ENCODE assay signal across 14 cellular contexts in genomic region chr20:35510946-35511735, GRCh38. TPM values are rescaled to one million over a fixed set of nuclear protein-coding genes. Genes with fewer than 3 reads are reported as not detected.
DNase-seq lines count a peak whose midpoint lies in the region; ATAC-seq and TF ChIP-seq lines count a peak whose summit lies in the region.
"Had no signal": no experiment of that assay in that cellular context is flagged by ENCODE, and none has a peak within 500 bp of the region (broad histone marks: within the 10 kb centered on the region; RNA-seq: fewer than 3 reads in every experiment).

No MANE protein-coding gene starts in this region.

- no peaks in the 10 kb centered on the region for H3K9me3 Mint-ChIP-seq in Caco-2 (ENCODE audit: unreplicated experiment)
- no peaks in the 10 kb centered on the region for H3K9me3 Mint-ChIP-seq in stimulated activated memory B cell treated with anti-CD40 and anti-IgM and Interleukin-4, amounts not matched to agents 10 μg/mL and 1 μg/mL and 100 μg/mL, for 72 hours

- CTCF ChIA-PET in Caco-2 (lab: Charles Lee), result interaction anchor here (0.5 to 1.4 kb wide), 12 partner anchors 29 to 443 kb away, joined by 3 to 5 read pairs (median 3); partner anchors contain the start of genes ERGIC3, SCAND1 and SPAG4

- DNase-seq in Caco-2 (no peak), SK-N-MC (ENCODE audit: low read depth, low spot score) (peak; percentile 34), fibroblast of peridontal ligament (ENCODE audit: extremely low read depth) (peak; percentile 37), SIG-M5 (lab: John Stamatoyannopoulos, UW) (no peak), GM19240 (ENCODE audit: insufficient read length, low spot score) (no peak), left ventricle myocardium inferior (no peak)
- DNase-seq: NCI-H1694, NCI-H2107 had no signal

- POLR2A ChIA-PET in Caco-2 (lab: Charles Lee), result interaction anchor here (0.6 kb wide), 1 partner anchor 22 kb away, joined by 3 read pairs; no protein-coding TSS in a partner anchor

- H3K36me3 ChIP-seq in Caco-2 (ENCODE audit: control insufficient read depth, insufficient read depth, low read length) (peaks cover 17% of the 10 kb centered on the region), SK-N-MC (ENCODE audit: insufficient read depth, low read length) (peaks cover 45% of the 10 kb centered on the region; the same call in 1 of the 2 replicates), left ventricle myocardium inferior (peaks cover 42% of the 10 kb centered on the region)

- TF ChIP-seq CTCF in Caco-2 (IDR thresholded peaks at IDR 0.05; ENCODE audit: insufficient read depth in 1 of 2, low read depth in 1 of 2, low read length in 1 of 2, severe bottlenecking in 1 of 2, unreplicated experiment in 1 of 2), result no peak
- TF ChIP-seq CTCF in left ventricle myocardium inferior (IDR thresholded peaks at IDR 0.05; ENCODE audit: borderline replicate concordance), result no peak

- no peaks in the 10 kb centered on the region for H3K27me3 ChIP-seq in Caco-2 (replicated peaks; ENCODE audit: control insufficient read depth, insufficient read depth, low read length)
- H3K27me3 ChIP-seq in left ventricle myocardium inferior (ENCODE audit: low read depth), result no peaks in the 10 kb centered on the region
- H3K27me3 ChIP-seq: SJCRH30 had no signal

- no peak overlapping the region for H3K9ac ChIP-seq in SK-N-MC (ENCODE audit: insufficient read length)

- TSS peak; percentile 42 for BruUV-seq in Caco-2 (replicated peaks; lab: Mats Ljungman, UMichigan)

- no peaks in the 10 kb centered on the region for H3K27me3 Mint-ChIP-seq in Caco-2 (ENCODE audit: insufficient read depth, unreplicated experiment)
- H3K27me3 Mint-ChIP-seq in stimulated activated memory B cell treated with anti-CD40 and anti-IgM and Interleukin-4, amounts not matched to agents 10 μg/mL and 1 μg/mL and 100 μg/mL, for 72 hours, result no peaks in the 10 kb centered on the region

- H3K4me3 Mint-ChIP-seq in Caco-2 (ENCODE audit: unreplicated experiment), result no peak overlapping the region
- H3K4me3 Mint-ChIP-seq in stimulated activated memory B cell treated with anti-CD40 and anti-IgM and Interleukin-4, amounts not matched to agents 10 μg/mL and 1 μg/mL and 100 μg/mL, for 72 hours, result no peak overlapping the region
- H3K4me3 Mint-ChIP-seq: CD14-positive monocyte had no signal

- ATAC-seq in stimulated activated memory B cell treated with anti-CD40 and anti-IgM and Interleukin-4, amounts not matched to agents 10 μg/mL and 1 μg/mL and 100 μg/mL, for 72 hours, result no peak

- H3K36me3 Mint-ChIP-seq in Caco-2 (ENCODE audit: insufficient read depth, unreplicated experiment), result peaks cover 21% of the 10 kb centered on the region
- H3K36me3 Mint-ChIP-seq in stimulated activated memory B cell treated with anti-CD40 and anti-IgM and Interleukin-4, amounts not matched to agents 10 μg/mL and 1 μg/mL and 100 μg/mL, for 72 hours, result peaks cover 55% of the 10 kb centered on the region

- H3K9me3 ChIP-seq in Caco-2 (no peaks in the 10 kb centered on the region), SK-N-MC (ENCODE audit: low read depth, low read length) (no peaks in the 10 kb centered on the region), left ventricle myocardium inferior (replicated peaks) (no peaks in the 10 kb centered on the region)
- H3K9me3 ChIP-seq: HAP-1, SJCRH30 had no signal

- H3K4me1 Mint-ChIP-seq in Caco-2 (ENCODE audit: low read depth, unreplicated experiment), result no peaks in the 10 kb centered on the region
- H3K4me1 Mint-ChIP-seq in stimulated activated memory B cell treated with anti-CD40 and anti-IgM and Interleukin-4, amounts not matched to agents 10 μg/mL and 1 μg/mL and 100 μg/mL, for 72 hours, result peaks cover 39% of the 10 kb centered on the region
- H3K4me1 Mint-ChIP-seq: CD14-positive monocyte had no signal

- H3K27ac Mint-ChIP-seq in Caco-2 (ENCODE audit: unreplicated experiment), result no peak overlapping the region
- peak overlapping the region; percentile 54 for H3K27ac Mint-ChIP-seq in stimulated activated memory B cell treated with anti-CD40 and anti-IgM and Interleukin-4, amounts not matched to agents 10 μg/mL and 1 μg/mL and 100 μg/mL, for 72 hours

- H3K4me1 ChIP-seq in Caco-2, result no peaks in the 10 kb centered on the region
- H3K4me1 ChIP-seq in left ventricle myocardium inferior, result peaks cover 4% of the 10 kb centered on the region
- H3K4me1 ChIP-seq: HAP-1, SJCRH30 had no signal

- intact Hi-C loops in Caco-2 (cut with micrococcal nuclease; ENCODE audit: unreplicated experiment), result loop anchor here (1.0 to 5.0 kb wide), 2 partner anchors 186 to 371 kb away; no protein-coding TSS in a partner anchor
- intact Hi-C loops in left ventricle myocardium inferior (cut with micrococcal nuclease), result no loop called here

- peak overlapping the region; percentile 22 for H3K27ac ChIP-seq in SK-N-MC
- H3K27ac ChIP-seq in left ventricle myocardium inferior (replicated peaks), result no peak overlapping the region
- H3K27ac ChIP-seq: PC-9, SJCRH30 had no signal

- H3K4me3 ChIP-seq in Caco-2 (ENCODE audit: low read depth, low read length), result no peak overlapping the region
- H3K4me3 ChIP-seq in SK-N-MC, result no peak overlapping the region
- H3K4me3 ChIP-seq in left ventricle myocardium inferior, result no peak overlapping the region
- H3K4me3 ChIP-seq: HAP-1, PC-9, SJCRH30 had no signal

RNA-seq across cellular contexts. Expression of gene C20orf173, which starts 18.3 kb away (rescaled TPM):
- total RNA-seq in Caco-2 (2022) (not detected in 2 replicates), left ventricle myocardium inferior (not detected)
- total RNA-seq: G401, PC-9, SJCRH30 had no signal

RNA-seq across cellular contexts. Expression of gene ERGIC3, which starts 30.7 kb away (rescaled TPM):
- total RNA-seq in Caco-2 (2022) (711 and 728 TPM in 2 replicates), left ventricle myocardium inferior (103 TPM)

RNA-seq across cellular contexts. Expression of gene CEP250, which starts 55.7 kb away (rescaled TPM):
- total RNA-seq in Caco-2 (2022) (117 and 137 TPM in 2 replicates), left ventricle myocardium inferior (15.3 TPM)

Comparison
In these comparisons a context has a peak if more than half of its experiments do, and no peak if none do; other contexts are left out.
1. DNase-seq: peak in SK-N-MC (single experiment) and fibroblast of peridontal ligament (single experiment); none in Caco-2 (0 of 2), SIG-M5 (single experiment), GM19240 (single experiment) and left ventricle myocardium inferior (single experiment).